27 cellular contexts compared by ENCODE assay signal in the genomic region with DNA sequence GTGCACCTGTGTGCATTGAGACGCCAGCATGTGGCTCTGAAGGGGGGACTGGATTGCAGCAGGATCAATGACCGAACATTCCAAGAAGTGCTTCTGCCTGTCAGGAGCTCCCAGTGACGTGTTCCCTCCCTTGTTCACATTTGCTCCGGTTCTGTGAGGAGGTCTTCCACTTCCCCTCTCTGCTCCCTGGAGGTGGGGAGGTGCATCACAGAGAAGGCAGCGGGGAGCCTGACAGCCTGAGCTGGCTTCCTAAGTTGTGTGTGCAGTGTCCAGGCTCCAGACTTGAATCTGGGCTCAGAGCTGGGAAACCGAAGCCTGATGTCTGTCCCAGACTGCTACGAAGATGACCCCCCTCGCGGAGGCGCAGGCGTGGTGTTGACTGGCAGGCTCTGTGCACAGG.
"Had no signal": no experiment of that assay in that cellular context is flagged by ENCODE, and none has a peak within 500 bp of the region (broad histone marks: within the 10 kb centered on the region; RNA-seq: fewer than 3 reads in every experiment).

No MANE protein-coding gene starts in this region.

- H3K4me3 ChIP-seq: K562 had no signal

- DNase-seq: activated CD4-positive, alpha-beta T cell treated with anti-CD3 and anti-CD28 coated beads for 4 hours; activated CD4-positive, alpha-beta T cell treated with anti-CD3 and anti-CD28 coated beads, Interleukin-2, amount 50 U/mL, for 4 hours; activated CD8-positive, alpha-beta memory T cell treated with anti-CD3 and anti-CD28 coated beads, Interleukin-2, amount 50 U/mL, for 48 hours; activated CD8-positive, alpha-beta T cell treated with anti-CD3 and anti-CD28 coated beads, Interleukin-2, amount 10 ng/mL, durations not matched to agents 7 days and 5 days; activated effector memory CD4-positive, alpha-beta T cell treated with Interleukin-2 at 50 U/mL for 16 hours; activated naive CD4-positive, alpha-beta T cell; activated T-cell treated with anti-CD3 and anti-CD28 coated beads, Interleukin-2, amount 50 U/mL, for 1 hour; aorta; central memory CD4-positive, alpha-beta T cell; Karpas-422; MM.1S; NCI-H1105; NCI-H1436; NCI-H1694 treated with DMSO at 0.1 percent for 48 hours; NCI-H2029 treated with DMSO at 0.1 percent for 48 hours; NCI-H446; NCI-H524 treated with DMSO at 0.1 percent for 48 hours; NCI-H774; NK-92 treated with Interleukin-12 subunit alpha and Interleukin-12 subunit beta, amount 100 ng/mL, for 24 hours; OCI-M1; SHP77 treated with DMSO at 0.1 percent for 48 hours had no signal

- H3K36me3 Mint-ChIP-seq: activated naive CD4-positive, alpha-beta T cell treated with anti-CD3 and anti-CD28 coated beads, Interleukin-2, amount 50 U/mL, for 24 hours had no signal

- H3K27ac ChIP-seq: RWPE1 had no signal

- H3K27me3 Mint-ChIP-seq: activated naive CD4-positive, alpha-beta T cell treated with anti-CD3 and anti-CD28 coated beads, Interleukin-2, amount 50 U/mL, for 24 hours had no signal

- H3K9me3 Mint-ChIP-seq: activated naive CD4-positive, alpha-beta T cell treated with anti-CD3 and anti-CD28 coated beads, Interleukin-2, amount 50 U/mL, for 24 hours; T-helper 1 cell treated with Interleukin-12 subunit alpha and Interleukin-12 subunit beta and Interleukin-4 antibody, amounts not matched to agents 30 μg/mL and 1 μg/mL, for 36 hours had no signal

- ATAC-seq: activated CD4-positive, CD25-positive, alpha-beta regulatory T cell treated with anti-CD3 and anti-CD28 coated beads, Interleukin-2, amount 50 U/mL, for 24 hours; activated CD8-positive, alpha-beta T cell treated with anti-CD3 and anti-CD28 coated beads, Interleukin-2, amount 10 ng/mL, durations not matched to agents 7 days and 5 days; K562; Panc1 had no signal

- H3K27ac Mint-ChIP-seq: activated CD8-positive, alpha-beta T cell treated with anti-CD3 and anti-CD28 coated beads, Interleukin-2, amount 10 ng/mL, durations not matched to agents 7 days and 5 days; activated naive CD4-positive, alpha-beta T cell treated with anti-CD3 and anti-CD28 coated beads, Interleukin-2, amount 50 U/mL, for 24 hours; T-helper 1 cell treated with Interleukin-12 subunit alpha and Interleukin-12 subunit beta and Interleukin-4 antibody, amounts not matched to agents 30 μg/mL and 1 μg/mL, for 36 hours had no signal

- H3K4me3 Mint-ChIP-seq: activated CD8-positive, alpha-beta T cell treated with anti-CD3 and anti-CD28 coated beads, Interleukin-2, amount 10 ng/mL, durations not matched to agents 7 days and 5 days; activated naive CD4-positive, alpha-beta T cell treated with anti-CD3 and anti-CD28 coated beads, Interleukin-2, amount 50 U/mL, for 24 hours; T-helper 1 cell treated with Interleukin-12 subunit alpha and Interleukin-12 subunit beta and Interleukin-4 antibody, amounts not matched to agents 30 μg/mL and 1 μg/mL, for 36 hours had no signal

- H3K4me1 Mint-ChIP-seq: activated naive CD4-positive, alpha-beta T cell treated with anti-CD3 and anti-CD28 coated beads, Interleukin-2, amount 50 U/mL, for 24 hours had no signal
